Comparison of ENCODE assay signal across 9 cellular contexts in the genomic region with DNA sequence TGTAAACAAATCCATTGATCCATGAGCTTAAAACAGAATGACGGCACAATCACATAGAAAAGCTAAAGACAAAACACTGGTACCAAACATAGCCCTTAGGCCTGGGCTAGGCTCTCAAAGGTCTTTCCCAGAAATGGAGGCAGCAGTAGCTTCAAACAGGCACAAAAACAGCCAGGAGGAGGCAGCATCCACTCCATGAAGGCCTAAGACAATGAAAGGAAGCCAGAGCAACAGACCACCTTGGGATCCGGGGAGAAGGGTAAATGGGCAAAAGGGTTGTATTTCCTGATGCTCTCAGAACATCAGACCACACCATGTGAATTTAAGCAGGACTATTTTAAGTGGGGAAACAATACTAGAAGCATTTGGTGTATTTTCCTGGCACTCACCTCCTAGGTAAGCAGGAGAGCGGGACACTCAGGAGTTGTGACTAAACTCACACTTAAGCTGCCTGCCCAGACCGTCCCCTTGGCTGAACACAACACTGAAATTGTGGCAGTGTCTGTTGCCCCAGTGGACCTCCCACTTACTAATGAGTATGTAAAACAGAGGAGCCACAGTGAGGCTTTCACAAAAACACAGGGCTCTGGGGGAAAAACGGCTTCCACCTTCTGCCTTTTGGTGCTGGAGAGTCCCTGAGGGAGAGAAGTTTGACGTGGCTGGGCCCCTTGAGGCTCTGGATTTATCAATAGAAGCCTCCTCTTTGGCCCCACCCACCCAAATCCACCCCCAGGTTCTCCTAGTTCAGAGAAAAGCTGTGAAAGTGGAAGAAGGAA. TPM values are rescaled to one million over a fixed set of nuclear protein-coding genes. Genes with fewer than 3 reads are reported as not detected.
DNase-seq lines count a peak whose midpoint lies in the region; ATAC-seq, FAIRE-seq and TF ChIP-seq lines count a peak whose summit lies in the region.
"Had no signal": no experiment of that assay in that cellular context is flagged by ENCODE, and none has a peak within 500 bp of the region (broad histone marks: within the 10 kb centered on the region; RNA-seq: fewer than 3 reads in every experiment).

No MANE protein-coding gene starts in this region.

- DNase-seq in D721Med (ENCODE audit: insufficient read length, low spot score) (no peak), lower lobe of right lung (no peak), islet precursor cell (no peak), HAP-1 (ENCODE audit: low spot score in 2 of 2) (no peak)
- no peak for DNase-seq in activated naive CD8-positive, alpha-beta T cell treated with anti-CD3 and anti-CD28 coated beads, Interleukin-2, amount 50 U/mL, for 24 hours

- POLR2A ChIA-PET in HEK293 (lab: Yijun Ruan, JAX), result no interaction called here

- no peak overlapping the region for H3K27ac ChIP-seq in HEK293 (ENCODE audit: extremely low read depth, low read depth, low read length)
- no peak overlapping the region for H3K27ac ChIP-seq in lower lobe of right lung

- H3K4me1 ChIP-seq in HEK293 (ENCODE audit: control insufficient read depth, insufficient read depth, low read length) (no peaks in the 10 kb centered on the region), lower lobe of right lung (no peaks in the 10 kb centered on the region), HAP-1 (no peaks in the 10 kb centered on the region)

- CTCF ChIA-PET in HEK293 (lab: Yijun Ruan, JAX), result interaction anchor here (0.5 to 6.1 kb wide), 9 partner anchors 13 to 541 kb away, joined by 3 to 43 read pairs (median 4); a partner anchor contains a TSS

- H3K36me3 Mint-ChIP-seq in activated naive CD8-positive, alpha-beta T cell treated with anti-CD3 and anti-CD28 coated beads, Interleukin-2, amount 50 U/mL, for 24 hours (ENCODE audit: low read depth), result peaks cover 57% of the 10 kb centered on the region

- peak overlapping the region; percentile 45 for H3K27ac Mint-ChIP-seq in activated naive CD8-positive, alpha-beta T cell treated with anti-CD3 and anti-CD28 coated beads, Interleukin-2, amount 50 U/mL, for 24 hours

- peak; percentile 53 for ATAC-seq in activated naive CD8-positive, alpha-beta T cell treated with anti-CD3 and anti-CD28 coated beads, Interleukin-2, amount 50 U/mL, for 24 hours
- ATAC-seq in lower lobe of right lung (no peak), HG03521 (IDR thresholded peaks at IDR 0.05; ENCODE audit: unreplicated experiment) (no peak)
- ATAC-seq: esophagus mucosa had no signal

- no peak overlapping the region for H3K4me3 Mint-ChIP-seq in activated naive CD8-positive, alpha-beta T cell treated with anti-CD3 and anti-CD28 coated beads, Interleukin-2, amount 50 U/mL, for 24 hours

- H3K9me3 Mint-ChIP-seq in activated naive CD8-positive, alpha-beta T cell treated with anti-CD3 and anti-CD28 coated beads, Interleukin-2, amount 50 U/mL, for 24 hours, result no peaks in the 10 kb centered on the region

- in situ Hi-C loops in HAP-1 (cut with MboI; ENCODE audit: low sequenced_read_pairs), result no loop called here

- no peaks in the 10 kb centered on the region for H3K27me3 Mint-ChIP-seq in activated naive CD8-positive, alpha-beta T cell treated with anti-CD3 and anti-CD28 coated beads, Interleukin-2, amount 50 U/mL, for 24 hours

- intact Hi-C loops in lower lobe of right lung (cut with DNase I), result no loop called here

- peaks cover 0 to 74% of the 10 kb centered on the region in 2 experiments for H3K36me3 ChIP-seq in HEK293 (ENCODE audit: control insufficient read depth in 2 of 2, insufficient read depth in 1 of 2, low read length in 2 of 2)
- H3K36me3 ChIP-seq in lower lobe of right lung, result peaks cover 70% of the 10 kb centered on the region
- H3K36me3 ChIP-seq in HAP-1 (replicated peaks), result peaks cover 63% of the 10 kb centered on the region

- peaks cover 35% of the 10 kb centered on the region for H3K4me1 Mint-ChIP-seq in activated naive CD8-positive, alpha-beta T cell treated with anti-CD3 and anti-CD28 coated beads, Interleukin-2, amount 50 U/mL, for 24 hours

- H3K4me3 ChIP-seq in HEK293 (ENCODE audit: low read depth, low read length) (no peak overlapping the region), lower lobe of right lung (no peak overlapping the region), HAP-1 (no peak overlapping the region)
- H3K4me3 ChIP-seq: smooth muscle cell had no signal

- TF ChIP-seq CTCF in D721Med (IDR thresholded peaks at IDR 0.05; ENCODE audit: insufficient read depth, missing control alignments), result peak; percentile 17
- TF ChIP-seq CTCF in HEK293 (tag by site-specific recombination; IDR thresholded peaks at IDR 0.05), result 0 out of 2 replicates have a peak, but pooled peaks have one; percentile 20
- TF ChIP-seq CTCF in lower lobe of right lung (IDR thresholded peaks at IDR 0.05), result peak; percentile 22

- FAIRE-seq in D721Med (lab: Jason Lieb, UNC), result no peak

- H3K9me3 ChIP-seq in HEK293 (ENCODE audit: control insufficient read depth, insufficient read depth, low read depth, low read length) (no peaks in the 10 kb centered on the region), lower lobe of right lung (no peaks in the 10 kb centered on the region), HAP-1 (no peaks in the 10 kb centered on the region)

- H3K27me3 ChIP-seq in lower lobe of right lung (ENCODE audit: low read depth), result no peaks in the 10 kb centered on the region
- no peaks in the 10 kb centered on the region for H3K27me3 ChIP-seq in HAP-1 (ENCODE audit: low read depth)

TF ChIP-seq in HEK293, 187 proteins besides CTCF, POLR2A, EP300 and RAD21:
- no peak for TF ChIP-seq ZNF571 (tag by site-specific recombination; IDR thresholded peaks at IDR 0.05)
- no peak for TF ChIP-seq ZNF560 (tag by site-specific recombination; IDR thresholded peaks at IDR 0.05; ENCODE audit: borderline replicate concordance)
- TF ChIP-seq ZNF654 (tag by site-specific recombination; IDR thresholded peaks at IDR 0.05; ENCODE audit: low read depth), result peak; percentile 24
- TF ChIP-seq SALL2 (tag by site-specific recombination; IDR thresholded peaks at IDR 0.05; ENCODE audit: borderline replicate concordance), result no peak
- no peak for TF ChIP-seq ZNF624 (tag by site-specific recombination; IDR thresholded peaks at IDR 0.05)
- TF ChIP-seq ZNF837 (tag by site-specific recombination; IDR thresholded peaks at IDR 0.05), result no peak

RNA-seq across cellular contexts. Expression of a gene that starts 11.9 kb away (rescaled TPM):
- 38.3 TPM for total RNA-seq in lower lobe of right lung

RNA-seq across cellular contexts. Expression of a gene that starts 32.0 kb away (rescaled TPM):
- 47.1 TPM for total RNA-seq in lower lobe of right lung

RNA-seq across cellular contexts. Expression of a gene that starts 42.9 kb away (rescaled TPM):
- 14.9 TPM for total RNA-seq in lower lobe of right lung
- total RNA-seq: smooth muscle cell had no signal
